In genomic region chr21:46425566-46425965, GRCh38 we compare ENCODE assay signal across 11 cellular contexts.
DNase-seq lines count a peak whose midpoint lies in the region; ATAC-seq and TF ChIP-seq lines count a peak whose summit lies in the region.
"Had no signal": no experiment of that assay in that cellular context is flagged by ENCODE, and none has a peak within 500 bp of the region (broad histone marks: within the 10 kb centered on the region; RNA-seq: fewer than 3 reads in every experiment).

No MANE protein-coding gene starts in this region.

- H3K4me1 Mint-ChIP-seq in activated naive CD4-positive, alpha-beta T cell treated with anti-CD3 and anti-CD28 coated beads, Interleukin-2, amount 50 U/mL, for 24 hours, result peaks cover 22% of the 10 kb centered on the region

- H3K27me3 Mint-ChIP-seq in activated naive CD4-positive, alpha-beta T cell treated with anti-CD3 and anti-CD28 coated beads, Interleukin-2, amount 50 U/mL, for 24 hours, result no peaks in the 10 kb centered on the region

- DNase-seq in DMS153 (lab: John Stamatoyannopoulos, UW) (peak; percentile 48), T-helper 9 cell (peak; percentile 9), GM20000 (ENCODE audit: low spot score) (no peak), nucleus accumbens (lab: John Stamatoyannopoulos, UW) (no peak)
- peak; percentile 10 for DNase-seq in stimulated activated CD4-positive, alpha-beta T cell treated with anti-CD3 and anti-CD28 coated beads, Interleukin-2, amount 100 ng/mL, for 4 hours (ENCODE audit: low read depth)
- DNase-seq: AML-193, esophagus squamous epithelium, NCI-H1694 had no signal

- H3K9me3 Mint-ChIP-seq in activated naive CD4-positive, alpha-beta T cell treated with anti-CD3 and anti-CD28 coated beads, Interleukin-2, amount 50 U/mL, for 24 hours, result no peaks in the 10 kb centered on the region

- no peak for TF ChIP-seq CTCF in GM20000 (IDR thresholded peaks at IDR 0.05; ENCODE audit: extremely low read depth, missing control alignments)

- H3K27ac Mint-ChIP-seq in activated naive CD4-positive, alpha-beta T cell treated with anti-CD3 and anti-CD28 coated beads, Interleukin-2, amount 50 U/mL, for 24 hours, result peak overlapping the region; percentile 41

- ATAC-seq in GM19023 (IDR thresholded peaks at IDR 0.05; ENCODE audit: unreplicated experiment) (no peak), HG02610 (IDR thresholded peaks at IDR 0.05; ENCODE audit: unreplicated experiment) (no peak)

- peaks cover 1% of the 10 kb centered on the region for H3K36me3 Mint-ChIP-seq in activated naive CD4-positive, alpha-beta T cell treated with anti-CD3 and anti-CD28 coated beads, Interleukin-2, amount 50 U/mL, for 24 hours

- H3K4me3 Mint-ChIP-seq in activated naive CD4-positive, alpha-beta T cell treated with anti-CD3 and anti-CD28 coated beads, Interleukin-2, amount 50 U/mL, for 24 hours, result peak overlapping the region; percentile 27

Comparison
In these comparisons a context has a peak if more than half of its experiments do, and no peak if none do; other contexts are left out.
1. DNase-seq: peak in DMS153 (single experiment), T-helper 9 cell (single experiment) and stimulated activated CD4-positive, alpha-beta T cell treated with anti-CD3 and anti-CD28 coated beads, Interleukin-2, amount 100 ng/mL, for 4 hours (single experiment); none in GM20000 (single experiment) and nucleus accumbens (0 of 56).